8 cellular contexts compared by ENCODE assay signal in the genomic region with DNA sequence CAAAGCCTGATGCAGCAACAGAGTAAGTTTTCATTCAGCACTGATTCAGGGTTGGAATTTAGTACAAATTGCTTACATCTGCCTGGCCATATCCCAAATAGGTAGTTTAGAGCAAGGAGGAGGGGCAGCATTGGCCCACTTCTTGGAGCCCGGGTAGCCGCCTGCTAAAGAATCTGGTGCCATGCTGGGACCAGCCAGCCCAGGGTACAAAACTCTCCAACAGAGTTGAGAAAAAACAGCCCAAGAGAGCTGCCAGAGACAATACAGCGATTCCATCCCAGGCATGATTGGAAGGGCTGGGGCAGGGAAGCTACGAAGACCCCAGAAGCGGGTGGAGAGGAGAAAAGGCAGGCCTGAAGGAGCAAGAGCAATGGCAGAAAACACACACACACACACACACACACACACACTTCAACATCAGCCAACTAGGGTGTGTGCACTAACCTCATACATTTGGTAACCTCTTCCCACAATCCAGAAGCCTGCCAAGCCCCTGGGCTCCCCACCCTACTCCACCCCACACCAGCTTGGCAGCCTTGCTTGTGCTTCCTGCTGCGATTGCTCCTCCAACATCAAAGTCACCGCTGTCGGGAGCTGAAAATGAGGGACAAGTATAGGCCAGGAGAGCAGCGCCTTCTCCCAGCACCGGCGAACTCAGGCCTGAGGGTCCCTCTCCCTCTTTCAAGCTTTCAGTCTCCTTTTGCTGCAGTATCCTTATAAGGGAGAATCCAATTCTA. TPM values are rescaled to one million over a fixed set of nuclear protein-coding genes. Genes with fewer than 3 reads are reported as not detected.
DNase-seq lines count a peak whose midpoint lies in the region; ATAC-seq, FAIRE-seq and TF ChIP-seq lines count a peak whose summit lies in the region.

No MANE protein-coding gene starts in this region.

- H2AFZ ChIP-seq in HepG2 (ENCODE audit: low read length), result no peak overlapping the region

- in situ Hi-C loops in Panc1 (cut with HindIII; ENCODE audit: low pct_unique_long_range_greater_than_20kb, low sequenced_read_pairs) (no loop called here), HepG2 (cut with HindIII; ENCODE audit: extremely low pct_ligation_motif_present, low pct_unique_long_range_greater_than_20kb) (no loop called here)

- TF ChIP-seq POLR2A in HepG2 (IDR thresholded peaks at IDR 0.05; ENCODE audit: insufficient read depth in 1 of 2, low read depth in 2 of 2, low read length in 2 of 2), result no peak

- CTCF ChIA-PET in GM10248 (lab: Yijun Ruan, JAX) (interaction anchor here (1.1 to 39.3 kb wide), 11 partner anchors 9 to 314 kb away, joined by 3 to 1775 read pairs (median 12); no protein-coding TSS in a partner anchor), Panc1 (lab: Charles Lee) (interaction anchor here (1.2 to 1.9 kb wide), 5 partner anchors 10 to 95 kb away, joined by 3 to 15 read pairs (median 4); no protein-coding TSS in a partner anchor), HepG2 (lab: Yijun Ruan, JAX; ENCODE audit: low intra/inter-chr PET ratio, low total read pairs) (interaction anchor here (2.1 to 2.5 kb wide), 2 partner anchors 10 to 47 kb away, joined by 8 to 10 read pairs; no protein-coding TSS in a partner anchor)

- intact Hi-C loops in Panc1 (cut with micrococcal nuclease; ENCODE audit: unreplicated experiment), result no loop called here
- intact Hi-C loops in HepG2 (cut with micrococcal nuclease; ENCODE audit: unreplicated experiment), result no loop called here

- no peak for TF ChIP-seq EP300 in HepG2 (IDR thresholded peaks at IDR 0.05; ENCODE audit: low read depth in 2 of 2, low read length in 2 of 2)
- no peak for TF ChIP-seq EP300 in HepG2 (CRISPR knock-in tag; IDR thresholded peaks at IDR 0.05; ENCODE audit: borderline replicate concordance)

- ATAC-seq in Panc1 (peak; percentile 4; the same call in 1 of the 2 replicates), HepG2 (peak; percentile 27; the same call in 2 of the 3 replicates), HG02885 (IDR thresholded peaks at IDR 0.05; ENCODE audit: poor library complexity, unreplicated experiment) (no peak)

- peak; percentile 21 for FAIRE-seq in HepG2 (lab: Jason Lieb, UNC)

- H3K4me2 ChIP-seq in HepG2 (ENCODE audit: low read depth, low read length), result peak overlapping the region; percentile 100

- no TSS peak for BruUV-seq in Panc1 (replicated peaks; lab: Mats Ljungman, UMichigan)
- BruUV-seq in HepG2 (replicated peaks; lab: Mats Ljungman, UMichigan), result TSS peak; percentile 40

- TF ChIP-seq CTCF in 22Rv1 (IDR thresholded peaks at IDR 0.05) (no peak), GM10248 (IDR thresholded peaks at IDR 0.05; ENCODE audit: control extremely low read depth, extremely low read depth, low read depth, missing control alignments) (no peak), Panc1 (IDR thresholded peaks at IDR 0.05) (no peak), HepG2 (CRISPR knock-in tag; IDR thresholded peaks at IDR 0.05) (no peak)

- H3K9ac ChIP-seq in HepG2 (ENCODE audit: insufficient read depth, low read depth, low read length), result peak overlapping the region; percentile 83

- H4K20me1 ChIP-seq in HepG2 (ENCODE audit: insufficient read depth, low read length), result no peaks in the 10 kb centered on the region

- H3K27me3 ChIP-seq in Panc1 (ENCODE audit: control insufficient read depth, insufficient read depth, low read length) (no peaks in the 10 kb centered on the region), HepG2 (ENCODE audit: control insufficient read depth in 1 of 2, insufficient read depth in 2 of 2, low read length in 2 of 2) (peaks cover 0 to 28% of the 10 kb centered on the region in 2 experiments; a peak in 4 of 5 replicates)

- no peaks in the 10 kb centered on the region for H3K9me3 ChIP-seq in Panc1 (ENCODE audit: control insufficient read depth, insufficient read depth, low read depth, low read length)
- no peaks in the 10 kb centered on the region for H3K9me3 ChIP-seq in HepG2 (ENCODE audit: low read length)

- peaks cover 19% of the 10 kb centered on the region for H3K4me1 ChIP-seq in Panc1 (ENCODE audit: control insufficient read depth, insufficient read depth, low read length)
- H3K4me1 ChIP-seq in HepG2 (ENCODE audit: insufficient read depth, low read length), result peaks cover 31% of the 10 kb centered on the region

- 25% methylated on average over 11 of the region's 11 CpGs for WGBS in HepG2 (ENCODE audit: low lambda C conversion rate)

- peak overlapping the region; percentile 80 to 91 for H3K4me3 ChIP-seq in Panc1 (ENCODE audit: low read depth in 2 of 2, low read length in 2 of 2)
- H3K4me3 ChIP-seq in HepG2 (replicated peaks in 1 of 3; ENCODE audit: insufficient read depth in 1 of 3, low read depth in 2 of 3, low read length in 3 of 3), result peak overlapping the region; percentile 78 to 93 (median 90)

- TF ChIP-seq RAD21 in HepG2 (CRISPR knock-in tag; IDR thresholded peaks at IDR 0.05), result no peak

- H3K36me3 ChIP-seq in Panc1 (ENCODE audit: control insufficient read depth, insufficient read depth, low read length), result no peaks in the 10 kb centered on the region; the same call in 1 of the 2 replicates
- H3K36me3 ChIP-seq in HepG2 (replicated peaks in 1 of 2; ENCODE audit: control insufficient read depth in 1 of 2, insufficient read depth in 2 of 2, low read length in 2 of 2), result no peaks in the 10 kb centered on the region

- POLR2A ChIA-PET in GM10248 (lab: Yijun Ruan, JAX), result interaction anchor here (0.9 to 2.3 kb wide), 9 partner anchors 12 to 85 kb away, joined by 3 to 10 read pairs (median 4); partner anchors contain the start of gene MDM4
- POLR2A ChIA-PET in Panc1 (lab: Charles Lee), result interaction anchor here (0.6 kb wide), 2 partner anchors 71 to 169 kb away, joined by 3 read pairs; no protein-coding TSS in a partner anchor
- POLR2A ChIA-PET in HepG2 (lab: Yijun Ruan, JAX), result interaction anchor here (0.7 to 2.7 kb wide), 14 partner anchors 8 to 348 kb away, joined by 3 to 25 read pairs (median 6); partner anchors contain the start of gene MDM4

- H3K27ac ChIP-seq in 22Rv1, result peak overlapping the region; percentile 76
- H3K27ac ChIP-seq in Panc1 (ENCODE audit: low read length), result peak overlapping the region; percentile 83
- H3K27ac ChIP-seq in cingulate gyrus (ENCODE audit: low read depth, low read length), result peak overlapping the region; percentile 95
- peak overlapping the region; percentile 89 for H3K27ac ChIP-seq in HepG2 (ENCODE audit: extremely low read length, insufficient read depth, low read length)

- DNase-seq in GM10248 (ENCODE audit: extremely low spot score) (peak; percentile 18), Panc1 (ENCODE audit: low read depth, low spot score) (no peak), HepG2 (ENCODE audit: low spot score) (peak; percentile 73), superior temporal gyrus (ENCODE audit: extremely low spot score) (peak; percentile 47), GOT3 (lab: John Stamatoyannopoulos, UW) (no peak)

- H3K79me2 ChIP-seq in HepG2 (ENCODE audit: insufficient read depth, low read length), result no peaks in the 10 kb centered on the region

RNA-seq across cellular contexts. Expression of gene PIK3C2B, which starts 1.3 kb away (rescaled TPM):
- total RNA-seq in Panc1 (2021; ENCODE audit: unreplicated experiment) (19.1 TPM), HepG2 (2016; rRNA removed; fragmentation: Illumina TruSeq; extraction: Trizol) (2.7 and 3.4 TPM in 2 replicates)
- 12.8 TPM for polyA plus RNA-seq in Panc1 (2012; ENCODE audit: insufficient read length)
- total RNA-seq in HepG2 (2016; cell fraction: cytosol; rRNA removed; fragmentation: Illumina TruSeq; extraction: Trizol; ENCODE audit: low read depth), result 0.79 and 0.91 TPM in 2 replicates
- total RNA-seq in HepG2 (2016; cell fraction: insoluble cytoplasmic fraction; rRNA removed; fragmentation: Illumina TruSeq; extraction: Trizol), result 3.2 and 3.6 TPM in 2 replicates
- total RNA-seq in HepG2 (2016; cell fraction: membrane; rRNA removed; fragmentation: Illumina TruSeq; extraction: Trizol), result 2.0 TPM in 2 replicates
- 4.9 and 5.9 TPM in 2 replicates for total RNA-seq in HepG2 (2016; cell fraction: nucleus; rRNA removed; fragmentation: Illumina TruSeq; extraction: Trizol)
- polyA plus RNA-seq in HepG2 (2011; rRNA removed), result 4.2 and 4.5 TPM in 2 replicates
- polyA plus RNA-seq in HepG2 (2011; cell fraction: cytosol; rRNA removed), result 1.8 TPM in 2 replicates
- 4.8 and 8.7 TPM in 2 replicates for polyA plus RNA-seq in HepG2 (2011; cell fraction: nucleus; rRNA removed)
- 1.1 and 1.6 TPM in 2 replicates for polyA plus RNA-seq in HepG2 (2012)
- 0.19 and 0.27 TPM in 2 replicates for polyA plus RNA-seq in HepG2 (2016; cell fraction: cytosol; fragmentation: Illumina TruSeq; extraction: Trizol; ENCODE audit: low read depth)
- polyA plus RNA-seq in HepG2 (2016; cell fraction: insoluble cytoplasmic fraction; fragmentation: Illumina TruSeq; extraction: Trizol; ENCODE audit: low read depth), result 1.8 and 2.2 TPM in 2 replicates
- polyA plus RNA-seq in HepG2 (2016; cell fraction: membrane; fragmentation: Illumina TruSeq; extraction: Trizol; ENCODE audit: low read depth), result 0.45 and 0.54 TPM in 2 replicates
- polyA plus RNA-seq in HepG2 (2016; cell fraction: nucleus; fragmentation: Illumina TruSeq; extraction: Trizol; ENCODE audit: insufficient read depth, low read depth), result 7.4 and 7.8 TPM in 2 replicates
- polyA minus RNA-seq in HepG2 (2011; rRNA and poly(A)+ RNA removed; ENCODE audit: low replicate concordance), result 19.9 and 128 TPM in 2 replicates
- 5.5 TPM in 2 replicates for polyA minus RNA-seq in HepG2 (2011; cell fraction: cytosol; rRNA and poly(A)+ RNA removed)
- 6.0 and 9.4 TPM in 2 replicates for polyA minus RNA-seq in HepG2 (2011; cell fraction: nucleus; rRNA and poly(A)+ RNA removed)

RNA-seq across cellular contexts. Expression of gene MDM4, which starts 22.9 kb away (rescaled TPM):
- total RNA-seq in Panc1 (2021; ENCODE audit: unreplicated experiment) (42.1 TPM), HepG2 (2016; rRNA removed; fragmentation: Illumina TruSeq; extraction: Trizol) (13.8 and 19.0 TPM in 2 replicates)
- 2.6 TPM for polyA plus RNA-seq in Panc1 (2012; ENCODE audit: insufficient read length)
- 5.8 and 7.8 TPM in 2 replicates for total RNA-seq in HepG2 (2016; cell fraction: cytosol; rRNA removed; fragmentation: Illumina TruSeq; extraction: Trizol; ENCODE audit: low read depth)
- 14.6 and 17.8 TPM in 2 replicates for total RNA-seq in HepG2 (2016; cell fraction: insoluble cytoplasmic fraction; rRNA removed; fragmentation: Illumina TruSeq; extraction: Trizol)
- 7.2 and 11.4 TPM in 2 replicates for total RNA-seq in HepG2 (2016; cell fraction: membrane; rRNA removed; fragmentation: Illumina TruSeq; extraction: Trizol)
- total RNA-seq in HepG2 (2016; cell fraction: nucleus; rRNA removed; fragmentation: Illumina TruSeq; extraction: Trizol), result 54.0 and 56.5 TPM in 2 replicates
- polyA plus RNA-seq in HepG2 (2011; rRNA removed), result 14.9 TPM in 2 replicates
- polyA plus RNA-seq in HepG2 (2011; cell fraction: cytosol; rRNA removed), result 2.4 and 3.7 TPM in 2 replicates
- 26.3 and 36.2 TPM in 2 replicates for polyA plus RNA-seq in HepG2 (2011; cell fraction: nucleus; rRNA removed)
- polyA plus RNA-seq in HepG2 (2012), result 5.9 and 7.4 TPM in 2 replicates
- polyA plus RNA-seq in HepG2 (2016; cell fraction: cytosol; fragmentation: Illumina TruSeq; extraction: Trizol; ENCODE audit: low read depth), result 0.97 and 1.5 TPM in 2 replicates
- polyA plus RNA-seq in HepG2 (2016; cell fraction: insoluble cytoplasmic fraction; fragmentation: Illumina TruSeq; extraction: Trizol; ENCODE audit: low read depth), result 3.4 TPM in 2 replicates
- polyA plus RNA-seq in HepG2 (2016; cell fraction: membrane; fragmentation: Illumina TruSeq; extraction: Trizol; ENCODE audit: low read depth), result 3.3 and 3.8 TPM in 2 replicates
- 42.4 and 45.8 TPM in 2 replicates for polyA plus RNA-seq in HepG2 (2016; cell fraction: nucleus; fragmentation: Illumina TruSeq; extraction: Trizol; ENCODE audit: insufficient read depth, low read depth)
- polyA minus RNA-seq in HepG2 (2011; rRNA and poly(A)+ RNA removed; ENCODE audit: low replicate concordance), result 38.9 and 56.7 TPM in 2 replicates
- polyA minus RNA-seq in HepG2 (2011; cell fraction: cytosol; rRNA and poly(A)+ RNA removed), result 8.7 and 10.2 TPM in 2 replicates
- polyA minus RNA-seq in HepG2 (2011; cell fraction: nucleus; rRNA and poly(A)+ RNA removed), result 130 and 161 TPM in 2 replicates

Comparison
In these comparisons a context has a peak if more than half of its experiments do, and no peak if none do; other contexts are left out.
1. DNase-seq: peak in GM10248 (single experiment), HepG2 (single experiment) and superior temporal gyrus (single experiment); none in Panc1 (single experiment) and GOT3 (single experiment).
2. Peak in every context shown above with its lines, with median percentiles within 50 percentile points of each other: H3K27ac ChIP-seq.